26 cellular contexts compared by ENCODE assay signal in genomic region chr4:2371765-2372487, GRCh38. TPM values are rescaled to one million over a fixed set of nuclear protein-coding genes. Genes with fewer than 3 reads are reported as not detected.
"Had no signal": no experiment of that assay in that cellular context is flagged by ENCODE, and none has a peak within 500 bp of the region (broad histone marks: within the 10 kb centered on the region; RNA-seq: fewer than 3 reads in every experiment).

No MANE protein-coding gene starts in this region.

- H3K9me3 ChIP-seq: pancreas, upper lobe of right lung, vagina had no signal

- ATAC-seq: foreskin keratinocyte; left colon; left ventricle myocardium superior; naive thymus-derived CD4-positive, alpha-beta T cell; pancreas; right cardiac atrium; stimulated activated effector memory CD8-positive, alpha-beta T cell treated with anti-CD3 and anti-CD28 coated beads, Interleukin-12 subunit alpha, Interleukin-12 subunit beta, amount 100 ng/mL, for 72 hours; upper lobe of right lung had no signal

- H3K27me3 ChIP-seq: pancreas, tibial nerve, upper lobe of right lung, vagina had no signal

- H3K4me3 ChIP-seq: pancreas, smooth muscle cell, tibial nerve, upper lobe of right lung, vagina had no signal

- H3K27ac ChIP-seq: foreskin keratinocyte, pancreas, tibial nerve, upper lobe of right lung, vagina had no signal

- H3K4me1 ChIP-seq: foreskin keratinocyte, pancreas, tibial nerve, upper lobe of right lung, vagina had no signal

- FAIRE-seq: colon, endothelial cell of umbilical vein, keratinocyte, pancreas had no signal

- H3K36me3 ChIP-seq: pancreas, upper lobe of right lung, vagina had no signal

- H3K4me2 ChIP-seq: smooth muscle cell had no signal

- DNase-seq: effector CD4-positive, alpha-beta T cell; endodermal cell; erythroblast; foreskin keratinocyte; immature natural killer cell; left colon; left ventricle myocardium superior; mesendoderm; naive thymus-derived CD4-positive, alpha-beta T cell; nucleus accumbens; right cardiac atrium; stimulated activated CD4-positive, alpha-beta T cell treated with anti-CD3 and anti-CD28 coated beads, Interleukin-4, amount 100 ng/mL, for 1 hour; stimulated activated CD8-positive, alpha-beta memory T cell treated with anti-CD3 and anti-CD28 coated beads, Interleukin-4, amount 100 ng/mL, for 48 hours; upper lobe of right lung had no signal

RNA-seq across cellular contexts. Expression of gene ZFYVE28, which starts 46.5 kb away (rescaled TPM):
- polyA plus RNA-seq: smooth muscle cell had no signal

RNA-seq across cellular contexts. Expression of gene CFAP99, which starts 46.8 kb away (rescaled TPM):
- total RNA-seq: endodermal cell, endothelial cell of umbilical vein, foreskin keratinocyte, left ventricle myocardium superior, lung microvascular endothelial cell, neural crest cell, progenitor cell of endocrine pancreas, right cardiac atrium, smooth muscle cell, temporal lobe, tibial nerve, upper lobe of right lung, vagina had no signal
- polyA plus RNA-seq: foreskin keratinocyte; immature natural killer cell; keratinocyte; naive thymus-derived CD4-positive, alpha-beta T cell; right cardiac atrium; smooth muscle cell had no signal
